10 cellular contexts compared by ENCODE assay signal in the genomic region with DNA sequence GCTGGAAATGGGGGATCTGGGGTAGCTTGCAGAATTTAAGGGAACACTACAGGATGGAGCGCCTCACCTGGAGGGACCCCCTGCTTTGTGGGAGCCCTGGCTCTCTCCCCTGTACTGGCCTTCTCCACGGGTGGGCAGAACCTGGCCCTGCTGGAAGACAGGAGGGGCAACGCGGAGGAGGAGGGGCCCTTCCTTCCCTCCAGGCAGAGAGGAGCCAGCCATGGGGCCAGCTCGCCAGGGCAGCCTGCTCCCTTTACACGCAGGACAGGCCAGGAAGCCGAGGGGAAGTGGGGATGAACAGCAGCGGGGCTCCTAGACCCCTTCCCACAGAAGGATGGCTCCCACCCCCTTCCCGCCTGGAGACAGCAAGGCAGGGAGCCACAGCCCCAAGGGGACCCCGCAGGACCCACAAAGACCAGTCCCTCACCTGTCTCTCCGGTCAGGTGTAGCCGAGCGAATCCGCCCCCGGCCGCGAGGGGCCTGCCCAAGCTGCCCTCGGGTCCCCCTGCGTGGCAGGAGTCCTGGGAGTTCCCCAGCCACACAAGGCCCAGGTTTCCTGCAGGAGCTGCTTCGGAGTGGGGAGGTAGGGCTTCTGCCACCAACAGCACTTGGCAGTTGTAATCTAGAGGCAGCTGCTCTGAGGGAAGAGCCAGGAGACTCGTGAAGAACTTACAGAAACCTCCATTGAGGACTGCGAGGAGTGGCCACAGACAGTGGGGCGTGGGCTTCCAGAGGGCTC. TPM values are rescaled to one million over a fixed set of nuclear protein-coding genes. Genes with fewer than 3 reads are reported as not detected.
DNase-seq lines count a peak whose midpoint lies in the region; ATAC-seq, FAIRE-seq and TF ChIP-seq lines count a peak whose summit lies in the region.
"Had no signal": no experiment of that assay in that cellular context is flagged by ENCODE, and none has a peak within 500 bp of the region (broad histone marks: within the 10 kb centered on the region; RNA-seq: fewer than 3 reads in every experiment).

No MANE protein-coding gene starts in this region.

- no peaks in the 10 kb centered on the region for H3K36me3 ChIP-seq in testis (ENCODE audit: low read depth, missing control alignments)

- no peak for TF ChIP-seq POLR2A in testis (IDR thresholded peaks at IDR 0.05)

- 74 to 86% methylated on average over 9 to 21 of the region's 23 CpGs for WGBS in testis, 2 donors

- H3K4me1 ChIP-seq in testis = peaks cover 16% of the 10 kb centered on the region

- no peak overlapping the region for H3K27ac ChIP-seq in testis

- intact Hi-C loops in testis (cut with DNase I; ENCODE audit: low total_unique reads) = no loop called here

- no peak for ATAC-seq in left lobe of liver

- no peak for TF ChIP-seq CTCF in testis (IDR thresholded peaks at IDR 0.05)

- peak; percentile 58 for DNase-seq in activated CD8-positive, alpha-beta memory T cell treated with anti-CD3 and anti-CD28 coated beads for 24 hours
- DNase-seq in activated CD8-positive, alpha-beta memory T cell treated with anti-CD3 and anti-CD28 coated beads, Interleukin-2, amount 50 U/mL, for 4 hours = no peak
- DNase-seq in activated naive CD4-positive, alpha-beta T cell treated with anti-CD3 and anti-CD28 coated beads, Interleukin-2, amount 50 U/mL, for 16 hours = peak; percentile 12
- DNase-seq in left lobe of liver (ENCODE audit: low spot score) = peak; percentile 46
- peak; percentile 12 for DNase-seq in testis
- no peak for DNase-seq in NCI-H187 treated with DMSO at 0.1 percent for 48 hours (lab: John Stamatoyannopoulos, UW)
- DNase-seq in GM19239 (ENCODE audit: insufficient read length, low spot score) = no peak
- no peak for DNase-seq in stimulated activated CD4-positive, alpha-beta T cell treated with anti-CD3 and anti-CD28 coated beads, Interleukin-4, amount 100 ng/mL, for 4 hours
- DNase-seq: activated effector memory CD4-positive, alpha-beta T cell treated with Interleukin-2 at 50 U/mL for 16 hours; MM.1S had no signal

- no peaks in the 10 kb centered on the region for H3K9me3 ChIP-seq in testis

- H3K4me3 ChIP-seq in testis = no peak overlapping the region

- no peaks in the 10 kb centered on the region for H3K27me3 ChIP-seq in testis

- FAIRE-seq in GM19239 (lab: Jason Lieb, UNC) = no peak

RNA-seq across cellular contexts. Expression of gene SLC19A1, which starts 1.6 kb away (rescaled TPM):
- total RNA-seq in left lobe of liver (13.7 TPM), testis (10 to 100 TPM; 15.7 to 17.4 TPM)
- polyA plus RNA-seq in testis (ENCODE audit: insufficient read depth, low read depth, low replicate concordance) = 5.5 TPM

Comparison
In these comparisons a context has a peak if more than half of its experiments do, and no peak if none do; other contexts are left out.
1. DNase-seq: peak in activated CD8-positive, alpha-beta memory T cell treated with anti-CD3 and anti-CD28 coated beads for 24 hours (single experiment), activated naive CD4-positive, alpha-beta T cell treated with anti-CD3 and anti-CD28 coated beads, Interleukin-2, amount 50 U/mL, for 16 hours (single experiment), left lobe of liver (single experiment) and testis (single experiment); none in activated CD8-positive, alpha-beta memory T cell treated with anti-CD3 and anti-CD28 coated beads, Interleukin-2, amount 50 U/mL, for 4 hours (single experiment), NCI-H187 treated with DMSO at 0.1 percent for 48 hours (single experiment), GM19239 (single experiment) and stimulated activated CD4-positive, alpha-beta T cell treated with anti-CD3 and anti-CD28 coated beads, Interleukin-4, amount 100 ng/mL, for 4 hours (0 of 2).